1 cellular context compared by ENCODE assay signal in genomic region chr19:47994209-47994802, GRCh38.
A peak's percentile ranks its signal among the peaks of the same experiment; 100 is the strongest.
TF ChIP-seq lines count a peak whose summit lies in the region.

TSS of gene ELSPBP1 (plus strand) at chr19:47994632. CDS start at chr19:48008668, 14,036 bp downstream.

TF ChIP-seq in K562, 482 proteins besides CTCF, POLR2A, EP300 and RAD21:
- TF ChIP-seq JUND (IDR thresholded peaks at IDR 0.05; ENCODE audit: borderline replicate concordance, low read depth, low read length) (no peak), JUND (tag; IDR thresholded peaks at IDR 0.05; ENCODE audit: borderline replicate concordance, low read depth, low read length) (peak; percentile 24; the same call in 1 of the 3 replicates), POLR2B (IDR thresholded peaks at IDR 0.05; ENCODE audit: low read depth, partially characterized antibody) (no peak), SMAD4 (CRISPR knock-in tag; conservative IDR thresholded peaks at IDR 0.05) (peak; percentile 71), MEIS2 (IDR thresholded peaks at IDR 0.05; ENCODE audit: partially characterized antibody) (peak; percentile 85), PBX2 (CRISPR knock-in tag; IDR thresholded peaks at IDR 0.05; ENCODE audit: low read depth) (no peak), PBX2 (tag; conservative IDR thresholded peaks at IDR 0.05; ENCODE audit: low read depth) (peak; percentile 74)
- TF ChIP-seq, protein P1, sequence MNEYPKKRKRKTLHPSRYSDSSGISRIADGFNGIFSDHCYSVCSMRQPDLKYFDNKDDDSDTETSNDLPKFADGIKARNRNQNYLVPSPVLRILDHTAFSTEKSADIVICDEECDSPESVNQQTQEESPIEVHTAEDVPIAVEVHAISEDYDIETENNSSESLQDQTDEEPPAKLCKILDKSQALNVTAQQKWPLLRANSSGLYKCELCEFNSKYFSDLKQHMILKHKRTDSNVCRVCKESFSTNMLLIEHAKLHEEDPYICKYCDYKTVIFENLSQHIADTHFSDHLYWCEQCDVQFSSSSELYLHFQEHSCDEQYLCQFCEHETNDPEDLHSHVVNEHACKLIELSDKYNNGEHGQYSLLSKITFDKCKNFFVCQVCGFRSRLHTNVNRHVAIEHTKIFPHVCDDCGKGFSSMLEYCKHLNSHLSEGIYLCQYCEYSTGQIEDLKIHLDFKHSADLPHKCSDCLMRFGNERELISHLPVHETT (CRISPR knock-in tag; conservative IDR thresholded peaks at IDR 0.05 in 1 of 2, IDR thresholded peaks at IDR 0.05 in 1 of 2), result no peak
- TF ChIP-seq, protein P2, sequence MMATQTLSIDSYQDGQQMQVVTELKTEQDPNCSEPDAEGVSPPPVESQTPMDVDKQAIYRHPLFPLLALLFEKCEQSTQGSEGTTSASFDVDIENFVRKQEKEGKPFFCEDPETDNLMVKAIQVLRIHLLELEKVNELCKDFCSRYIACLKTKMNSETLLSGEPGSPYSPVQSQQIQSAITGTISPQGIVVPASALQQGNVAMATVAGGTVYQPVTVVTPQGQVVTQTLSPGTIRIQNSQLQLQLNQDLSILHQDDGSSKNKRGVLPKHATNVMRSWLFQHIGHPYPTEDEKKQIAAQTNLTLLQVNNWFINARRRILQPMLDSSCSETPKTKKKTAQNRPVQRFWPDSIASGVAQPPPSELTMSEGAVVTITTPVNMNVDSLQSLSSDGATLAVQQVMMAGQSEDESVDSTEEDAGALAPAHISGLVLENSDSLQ (IDR thresholded peaks at IDR 0.05), result peak; percentile 73
